Comparison of ENCODE assay signal across 8 cellular contexts in genomic region chr16:67163164-67163902, GRCh38. TPM values are rescaled to one million over a fixed set of nuclear protein-coding genes. Genes with fewer than 3 reads are reported as not detected.
A peak's percentile ranks its signal among the peaks of the same experiment; 100 is the strongest.
DNase-seq lines count a peak whose midpoint lies in the region; ATAC-seq and TF ChIP-seq lines count a peak whose summit lies in the region.

No MANE protein-coding gene starts in this region.

- no peak for TF ChIP-seq EP300 in ovary (IDR thresholded peaks at IDR 0.05)

- WGBS in ovary, 3 donors: 5 to 18% (median 5%) methylated on average over 16 to 95 of the region's 95 CpGs

- CTCF ChIA-PET in activated CD8-positive, alpha-beta T cell treated with anti-CD3 and anti-CD28 coated beads, Interleukin-2, amount 10 ng/mL, durations not matched to agents 7 days and 5 days (lab: Charles Lee): interaction anchor here (0.7 to 5.3 kb wide), 11 partner anchors 8 to 150 kb away, joined by 3 to 47 read pairs (median 5); partner anchors contain the start of genes B3GNT9, FHOD1, MATCAP1 and PHAF1

- no peaks in the 10 kb centered on the region for H3K36me3 Mint-ChIP-seq in IgD-negative memory B cell
- peaks cover 29% of the 10 kb centered on the region for H3K36me3 Mint-ChIP-seq in activated CD8-positive, alpha-beta T cell treated with anti-CD3 and anti-CD28 coated beads, Interleukin-2, amount 10 ng/mL, durations not matched to agents 7 days and 5 days (ENCODE audit: low read depth)

- H3K36me3 ChIP-seq in ovary: no peaks in the 10 kb centered on the region

- H3K9me3 ChIP-seq in ovary: no peaks in the 10 kb centered on the region

- TF ChIP-seq POLR2A in ovary (IDR thresholded peaks at IDR 0.05): peak; percentile 41

- H3K4me3 Mint-ChIP-seq in IgD-negative memory B cell: peak overlapping the region; percentile 68 to 99 (median 80)
- peak overlapping the region; percentile 53 for H3K4me3 Mint-ChIP-seq in activated CD8-positive, alpha-beta T cell treated with anti-CD3 and anti-CD28 coated beads, Interleukin-2, amount 10 ng/mL, durations not matched to agents 7 days and 5 days

- intact Hi-C loops in ovary (cut with DNase I): no loop called here

- peak overlapping the region in 2 of 3 donors; percentile 63 to 64 for H3K27ac Mint-ChIP-seq in IgD-negative memory B cell
- H3K27ac Mint-ChIP-seq in activated CD8-positive, alpha-beta T cell treated with anti-CD3 and anti-CD28 coated beads, Interleukin-2, amount 10 ng/mL, durations not matched to agents 7 days and 5 days: peak overlapping the region; percentile 25

- H3K4me3 ChIP-seq in ovary: peak overlapping the region; percentile 33

- POLR2A ChIA-PET in activated CD8-positive, alpha-beta T cell treated with anti-CD3 and anti-CD28 coated beads, Interleukin-2, amount 10 ng/mL, durations not matched to agents 7 days and 5 days (lab: Charles Lee): interaction anchor here (1.5 kb wide), 2 partner anchors 10 to 12 kb away, joined by 3 to 11 read pairs; no protein-coding TSS in a partner anchor

- peaks cover 48% of the 10 kb centered on the region for H3K27me3 Mint-ChIP-seq in IgD-negative memory B cell
- peaks cover 43% of the 10 kb centered on the region for H3K27me3 Mint-ChIP-seq in activated CD8-positive, alpha-beta T cell treated with anti-CD3 and anti-CD28 coated beads, Interleukin-2, amount 10 ng/mL, durations not matched to agents 7 days and 5 days (ENCODE audit: low read depth)

- TF ChIP-seq CTCF in foreskin keratinocyte (conservative IDR thresholded peaks at IDR 0.05) (no peak), ovary (IDR thresholded peaks at IDR 0.05) (no peak)

- no peaks in the 10 kb centered on the region for H3K9me3 Mint-ChIP-seq in IgD-negative memory B cell
- no peaks in the 10 kb centered on the region for H3K9me3 Mint-ChIP-seq in activated CD8-positive, alpha-beta T cell treated with anti-CD3 and anti-CD28 coated beads, Interleukin-2, amount 10 ng/mL, durations not matched to agents 7 days and 5 days (ENCODE audit: insufficient read depth)

- peaks cover 15 to 21% (median 18%) of the 10 kb centered on the region in 3 donors for H3K4me1 Mint-ChIP-seq in IgD-negative memory B cell
- H3K4me1 Mint-ChIP-seq in activated CD8-positive, alpha-beta T cell treated with anti-CD3 and anti-CD28 coated beads, Interleukin-2, amount 10 ng/mL, durations not matched to agents 7 days and 5 days (ENCODE audit: low read depth): peaks cover 60% of the 10 kb centered on the region

- in situ Hi-C loops in ACHN (cut with HindIII; ENCODE audit: low pct_ligation_motif_present, low pct_unique_long_range_greater_than_20kb, low sequenced_read_pairs): no loop called here

- ATAC-seq in activated CD8-positive, alpha-beta T cell treated with anti-CD3 and anti-CD28 coated beads, Interleukin-2, amount 10 ng/mL, durations not matched to agents 7 days and 5 days: no peak
- ATAC-seq in foreskin keratinocyte (peak; percentile 9), GM19351 (IDR thresholded peaks at IDR 0.05; ENCODE audit: unreplicated experiment) (no peak), HG03378 (IDR thresholded peaks at IDR 0.05; ENCODE audit: unreplicated experiment) (no peak), HG03565 (IDR thresholded peaks at IDR 0.05; ENCODE audit: unreplicated experiment) (no peak)

- DNase-seq in ACHN (peak; percentile 61), foreskin keratinocyte (no peak), ovary (peak; percentile 73 to 88 (median 76))
- DNase-seq in activated CD8-positive, alpha-beta T cell treated with anti-CD3 and anti-CD28 coated beads, Interleukin-2, amount 10 ng/mL, durations not matched to agents 7 days and 5 days: peak; percentile 59

- H3K27me3 ChIP-seq in foreskin keratinocyte (peaks cover 18% of the 10 kb centered on the region), ovary (no peaks in the 10 kb centered on the region)

- H3K4me1 ChIP-seq in foreskin keratinocyte (peaks cover 5% of the 10 kb centered on the region), ovary (ENCODE audit: insufficient read depth) (peaks cover 21% of the 10 kb centered on the region)

- no peak overlapping the region for H3K27ac ChIP-seq in foreskin keratinocyte
- H3K27ac ChIP-seq in ovary: peak overlapping the region; percentile 39 to 77

RNA-seq across cellular contexts. Expression of gene HSF4, which starts 1.2 kb away (rescaled TPM):
- polyA plus RNA-seq in IgD-negative memory B cell (not detected), foreskin keratinocyte (3.3 and 6.0 TPM in 2 replicates), ovary (10 to 100 TPM in 1 of 2 donors, 1 to 10 TPM in 1; 9.9 to 44.9 TPM)
- total RNA-seq in activated CD8-positive, alpha-beta T cell treated with anti-CD3 and anti-CD28 coated beads, Interleukin-2, amount 10 ng/mL, durations not matched to agents 7 days and 5 days: 10 to 100 TPM; 31.5 to 34.4 TPM
- total RNA-seq in foreskin keratinocyte (2.6 and 4.7 TPM in 2 replicates), ovary (100 to 1,000 TPM in 1 of 7 donors, 10 to 100 TPM in 6; 30.8 to 115 (median 77.7) TPM)

RNA-seq across cellular contexts. Expression of gene FBXL8, which starts 3.6 kb away (rescaled TPM):
- polyA plus RNA-seq in IgD-negative memory B cell (3.7 TPM), foreskin keratinocyte (2.6 and 2.8 TPM in 2 replicates), ovary (10 to 100 TPM in 1 of 2 donors, 1 to 10 TPM in 1; 1.3 to 13.1 TPM)
- total RNA-seq in activated CD8-positive, alpha-beta T cell treated with anti-CD3 and anti-CD28 coated beads, Interleukin-2, amount 10 ng/mL, durations not matched to agents 7 days and 5 days: 10 to 100 TPM; 22.7 to 24.8 TPM
- total RNA-seq in foreskin keratinocyte (3.6 and 3.8 TPM in 2 replicates), ovary (10 to 100 TPM in 6 of 7 donors, 1 to 10 TPM in 1; 8.8 to 23.0 (median 15.0) TPM)

RNA-seq across cellular contexts. Expression of gene TRADD, which starts 3.6 kb away (rescaled TPM):
- polyA plus RNA-seq in IgD-negative memory B cell: 103 TPM
- total RNA-seq in activated CD8-positive, alpha-beta T cell treated with anti-CD3 and anti-CD28 coated beads, Interleukin-2, amount 10 ng/mL, durations not matched to agents 7 days and 5 days: 10 to 100 TPM; 39.2 to 40.7 TPM
- total RNA-seq in foreskin keratinocyte: 14.7 and 19.3 TPM in 2 replicates
- 21.5 and 26.6 TPM in 2 replicates for polyA plus RNA-seq in foreskin keratinocyte
- total RNA-seq in ovary: 10 to 100 TPM in 6 of 7 donors, 1 to 10 TPM in 1; 7.3 to 30.9 (median 15.5) TPM
- 10 to 100 TPM in 1 of 2 donors, 1 to 10 TPM in 1; 4.2 to 15.7 TPM for polyA plus RNA-seq in ovary

RNA-seq across cellular contexts. Expression of gene NOL3, which starts 7.0 kb away (rescaled TPM):
- polyA plus RNA-seq in IgD-negative memory B cell (not detected), foreskin keratinocyte (19.7 and 22.1 TPM in 2 replicates), ovary (10 to 100 TPM; 17.9 to 23.1 TPM)
- total RNA-seq in activated CD8-positive, alpha-beta T cell treated with anti-CD3 and anti-CD28 coated beads, Interleukin-2, amount 10 ng/mL, durations not matched to agents 7 days and 5 days: 1 to 10 TPM; 7.4 to 8.2 TPM
- total RNA-seq in foreskin keratinocyte (13.9 and 16.9 TPM in 2 replicates), ovary (10 to 100 TPM; 14.1 to 31.7 (median 21.4) TPM)

RNA-seq across cellular contexts. Expression of gene B3GNT9, which starts 12.5 kb away (rescaled TPM):
- 0.45 TPM for polyA plus RNA-seq in IgD-negative memory B cell
- 1 to 10 TPM; 6.6 to 7.2 TPM for total RNA-seq in activated CD8-positive, alpha-beta T cell treated with anti-CD3 and anti-CD28 coated beads, Interleukin-2, amount 10 ng/mL, durations not matched to agents 7 days and 5 days
- 9.0 and 12.1 TPM in 2 replicates for total RNA-seq in foreskin keratinocyte
- 7.9 and 9.6 TPM in 2 replicates for polyA plus RNA-seq in foreskin keratinocyte
- 10 to 100 TPM; 11.1 to 45.7 (median 28.7) TPM for total RNA-seq in ovary
- 10 to 100 TPM; 17.1 to 18.1 TPM for polyA plus RNA-seq in ovary

Comparison
In these comparisons a context has a peak if more than half of its experiments do, and no peak if none do; other contexts are left out.
1. DNase-seq: peak in ACHN (single experiment), activated CD8-positive, alpha-beta T cell treated with anti-CD3 and anti-CD28 coated beads, Interleukin-2, amount 10 ng/mL, durations not matched to agents 7 days and 5 days (single experiment) and ovary (5 of 5); none in foreskin keratinocyte (0 of 2).